Comparison of ENCODE assay signal across 9 cellular contexts in the genomic region with DNA sequence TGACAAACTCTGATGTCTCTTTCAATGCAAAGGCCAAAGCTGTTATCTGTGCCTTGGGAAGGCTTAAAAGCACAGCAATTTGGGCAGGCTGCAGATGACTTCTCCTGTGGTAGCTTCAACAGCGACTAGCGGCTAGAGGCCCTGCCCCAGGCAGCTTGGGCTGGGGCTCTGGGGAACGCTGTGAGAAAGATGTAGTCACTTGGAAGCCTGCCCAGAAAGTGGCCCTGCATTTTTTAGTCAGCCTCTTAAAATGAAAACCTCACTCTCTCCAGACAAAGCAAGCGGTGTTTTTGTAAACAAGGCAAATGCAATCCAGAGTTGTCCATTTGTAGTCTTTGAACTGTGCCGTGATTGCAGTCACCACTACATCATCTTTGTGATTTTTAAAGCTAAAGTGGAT. TPM values are rescaled to one million over a fixed set of nuclear protein-coding genes. Genes with fewer than 3 reads are reported as not detected.
A peak's percentile ranks its signal among the peaks of the same experiment; 100 is the strongest.
DNase-seq lines count a peak whose midpoint lies in the region; ATAC-seq, FAIRE-seq and TF ChIP-seq lines count a peak whose summit lies in the region.
"Had no signal": no experiment of that assay in that cellular context is flagged by ENCODE, and none has a peak within 500 bp of the region (broad histone marks: within the 10 kb centered on the region; RNA-seq: fewer than 3 reads in every experiment).

No MANE protein-coding gene starts in this region.

- H3K9me3 Mint-ChIP-seq in glutamatergic neuron (ENCODE audit: unreplicated experiment), result no peaks in the 10 kb centered on the region

- no peak for FAIRE-seq in pancreas (lab: Jason Lieb, UNC)

- in situ Hi-C loops in SK-MEL-5 (cut with HindIII; ENCODE audit: low pct_unique_long_range_greater_than_20kb, low sequenced_read_pairs), result no loop called here

- no peak overlapping the region for H3K4me3 ChIP-seq in A673 (ENCODE audit: low read depth, low read length, poor library complexity, severe bottlenecking)
- no peak overlapping the region for H3K4me3 ChIP-seq in pancreas
- H3K4me3 ChIP-seq in stomach, result no peak overlapping the region

- ATAC-seq in GM21515 (IDR thresholded peaks at IDR 0.05; ENCODE audit: unreplicated experiment) (no peak), pancreas (no peak), HG02938 (IDR thresholded peaks at IDR 0.05; ENCODE audit: unreplicated experiment) (no peak)

- H3K4me3 Mint-ChIP-seq in glutamatergic neuron (ENCODE audit: unreplicated experiment), result no peak overlapping the region

- no peak for TF ChIP-seq POLR2A in stomach (IDR thresholded peaks at IDR 0.05)

- no TSS peak for BruUV-seq in A673 (replicated peaks; lab: Mats Ljungman, UMichigan)

- H3K36me3 Mint-ChIP-seq in glutamatergic neuron (ENCODE audit: unreplicated experiment), result no peaks in the 10 kb centered on the region

- WGBS in pancreas, 2 donors, result 60 to 66% methylated on average over 5 of the region's 5 CpGs
- WGBS in stomach, 5 donors, result 37 to 62% (median 55%) methylated on average over 2 to 5 of the region's 5 CpGs

- POLR2A ChIA-PET in A673 (lab: Charles Lee; ENCODE audit: low non-redundant PET), result no interaction called here

- TF ChIP-seq CTCF in A673 (conservative IDR thresholded peaks at IDR 0.05; ENCODE audit: low read depth, low read length) (no peak), glutamatergic neuron (IDR thresholded peaks at IDR 0.05; ENCODE audit: partially characterized antibody, unreplicated experiment) (no peak), pancreas (IDR thresholded peaks at IDR 0.05) (no peak), stomach (IDR thresholded peaks at IDR 0.05) (no peak)

- no peaks in the 10 kb centered on the region for H3K9me3 ChIP-seq in A673 (ENCODE audit: low read depth, low read length, poor library complexity, severe bottlenecking)
- no peaks in the 10 kb centered on the region for H3K9me3 ChIP-seq in pancreas
- H3K9me3 ChIP-seq in stomach, result no peaks in the 10 kb centered on the region

- TF ChIP-seq EP300 in stomach (IDR thresholded peaks at IDR 0.05), result no peak

- H3K4me1 Mint-ChIP-seq in glutamatergic neuron (ENCODE audit: low read depth, unreplicated experiment), result peaks cover 2% of the 10 kb centered on the region

- CTCF ChIA-PET in A673 (lab: Charles Lee), result no interaction called here

- intact Hi-C loops in A673 (cut with micrococcal nuclease; ENCODE audit: unreplicated experiment), result no loop called here
- intact Hi-C loops in pancreas (cut with DNase I), result no loop called here
- intact Hi-C loops in stomach (cut with DNase I; ENCODE audit: low total_unique reads), result no loop called here

- H3K36me3 ChIP-seq in A673 (ENCODE audit: insufficient read depth, low read length, poor library complexity, severe bottlenecking) (no peaks in the 10 kb centered on the region), pancreas (no peaks in the 10 kb centered on the region), stomach (no peaks in the 10 kb centered on the region)

- H3K27me3 ChIP-seq in A673 (replicated peaks; ENCODE audit: insufficient read depth, low read depth, low read length, poor library complexity), result no peaks in the 10 kb centered on the region
- no peaks in the 10 kb centered on the region for H3K27me3 ChIP-seq in pancreas
- peaks cover 0 to 2% (median 0%) of the 10 kb centered on the region in 3 donors for H3K27me3 ChIP-seq in stomach

- H3K4me1 ChIP-seq in A673 (ENCODE audit: insufficient read depth, low read length, poor library complexity, severe bottlenecking), result no peaks in the 10 kb centered on the region
- no peaks in the 10 kb centered on the region for H3K4me1 ChIP-seq in pancreas
- no peaks in the 10 kb centered on the region for H3K4me1 ChIP-seq in stomach

- H3K27ac ChIP-seq in A673 (ENCODE audit: low read depth, low read length, poor library complexity, severe bottlenecking), result no peak overlapping the region
- H3K27ac ChIP-seq in pancreas, result no peak overlapping the region
- no peak overlapping the region for H3K27ac ChIP-seq in stomach

- DNase-seq in A673 (ENCODE audit: low spot score) (peak; percentile 24), GM04503 (ENCODE audit: low read depth) (peak; percentile 20), SK-MEL-5 (ENCODE audit: low read depth, low spot score) (peak; percentile 2), glutamatergic neuron (peak; percentile 27), pancreas (no peak), stomach (no peak)
- DNase-seq: activated CD4-positive, alpha-beta T cell treated with anti-CD3 and anti-CD28 coated beads, Interleukin-2, amount 50 U/mL, for 4 hours had no signal

- peak overlapping the region; percentile 12 for H3K27ac Mint-ChIP-seq in glutamatergic neuron (ENCODE audit: unreplicated experiment)

- H3K27me3 Mint-ChIP-seq in glutamatergic neuron (ENCODE audit: unreplicated experiment), result peaks cover 2% of the 10 kb centered on the region

RNA-seq across cellular contexts. Expression of a gene that starts 27.5 kb away (rescaled TPM):
- total RNA-seq in A673 (2021) (3.6 and 4.3 TPM in 2 replicates), glutamatergic neuron (ENCODE audit: unreplicated experiment) (19.5 TPM), pancreas (1 to 10 TPM; 1.6 to 2.9 (median 1.8) TPM), stomach (1 to 10 TPM in 1 of 5 donors, not detected in 4; 3.1 TPM)
- 1.1 and 1.6 TPM in 2 replicates for total RNA-seq in SK-MEL-5 (2014; rRNA removed; shearing (Covaris generic))
- 0.71 and 0.77 TPM in 2 replicates for polyA plus RNA-seq in SK-MEL-5 (2015; cell fraction: cytosol; rRNA removed)
- 0.60 and 0.98 TPM in 2 replicates for polyA plus RNA-seq in SK-MEL-5 (2015; cell fraction: nucleus; rRNA removed)
- polyA plus RNA-seq in pancreas (1 to 10 TPM in 1 of 2 donors, under 1 TPM in 1; 0.84 to 1.3 TPM), stomach (under 1 TPM; 0.06 to 0.28 (median 0.15) TPM)

Comparison
In these comparisons a context has a peak if more than half of its experiments do, and no peak if none do; other contexts are left out.
1. DNase-seq: peak in A673 (single experiment), GM04503 (single experiment), SK-MEL-5 (single experiment) and glutamatergic neuron (single experiment); none in pancreas (0 of 6) and stomach (single experiment).